Comparison of ENCODE assay signal across 29 cellular contexts in the genomic region with DNA sequence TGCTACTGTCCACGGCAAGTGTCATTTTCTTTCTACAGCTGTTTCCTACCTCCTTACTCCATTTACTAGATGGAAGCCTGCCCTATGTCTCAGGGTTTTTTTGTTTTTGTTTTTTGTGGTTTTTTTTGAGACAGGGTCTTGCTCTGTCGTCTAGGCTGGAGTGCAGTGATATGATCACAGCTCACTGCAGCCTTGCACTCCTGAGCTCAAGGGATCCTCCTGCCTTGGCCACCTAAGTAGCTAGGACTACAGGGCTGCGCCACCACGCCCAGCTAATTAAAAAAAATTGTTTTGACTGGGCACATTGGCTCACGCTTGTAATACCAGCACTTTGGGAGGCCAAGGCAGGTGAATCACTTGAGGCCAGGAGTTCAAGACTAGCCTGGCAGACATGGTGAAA.
"Had no signal": no experiment of that assay in that cellular context is flagged by ENCODE, and none has a peak within 500 bp of the region (broad histone marks: within the 10 kb centered on the region; RNA-seq: fewer than 3 reads in every experiment).

No MANE protein-coding gene starts in this region.

- H3K36me3 Mint-ChIP-seq: memory B cell; mesothelial cell of epicardium; naive B cell; natural killer cell treated with Interleukin-12 subunit alpha and Interleukin-12 subunit beta and Interleukin-15 and Interleukin-18, amount 100 ng/mL, for 72 hours had no signal

- H3K9me3 Mint-ChIP-seq: memory B cell; natural killer cell treated with Interleukin-12 subunit alpha and Interleukin-12 subunit beta and Interleukin-15 and Interleukin-18, amount 100 ng/mL, for 72 hours; stimulated activated naive CD8-positive, alpha-beta T cell treated with anti-CD3 and anti-CD28 coated beads, Interleukin-15, amount 100 ng/mL, for 72 hours had no signal

- H3K4me3 ChIP-seq: esophagus muscularis mucosa, gastroesophageal sphincter, heart left ventricle, hepatocyte, lung, mucosa of descending colon, prostate gland, right atrium auricular region, smooth muscle cell, suprapubic skin, transverse colon, upper lobe of right lung, vagina had no signal

- H2AFZ ChIP-seq: hepatocyte had no signal

- H3K9me3 ChIP-seq: gastroesophageal sphincter, mucosa of descending colon, prostate gland, right atrium auricular region, suprapubic skin, transverse colon, upper lobe of right lung, vagina had no signal

- H3K79me2 ChIP-seq: hepatocyte had no signal

- H3K4me3 Mint-ChIP-seq: memory B cell; mesothelial cell of epicardium; naive B cell; natural killer cell treated with Interleukin-12 subunit alpha and Interleukin-12 subunit beta and Interleukin-15 and Interleukin-18, amount 100 ng/mL, for 72 hours; neural crest cell; stimulated activated naive CD8-positive, alpha-beta T cell treated with anti-CD3 and anti-CD28 coated beads, Interleukin-15, amount 100 ng/mL, for 72 hours had no signal

- H3K4me1 Mint-ChIP-seq: mesothelial cell of epicardium; neural crest cell; stimulated activated naive CD8-positive, alpha-beta T cell treated with anti-CD3 and anti-CD28 coated beads, Interleukin-15, amount 100 ng/mL, for 72 hours had no signal

- H3K27ac ChIP-seq: esophagus muscularis mucosa, foreskin keratinocyte, gastroesophageal sphincter, heart left ventricle, hepatocyte, prostate gland, right atrium auricular region, suprapubic skin, transverse colon, upper lobe of right lung, vagina had no signal

- ATAC-seq: foreskin keratinocyte; gastroesophageal sphincter; heart left ventricle; left lobe of liver; mucosa of descending colon; natural killer cell treated with Interleukin-12 subunit alpha and Interleukin-12 subunit beta and Interleukin-15 and Interleukin-18, amount 100 ng/mL, for 72 hours; sciatic nerve; stimulated activated naive CD8-positive, alpha-beta T cell treated with anti-CD3 and anti-CD28 coated beads, Interleukin-15, amount 100 ng/mL, for 72 hours; upper lobe of right lung had no signal

- H3K27ac Mint-ChIP-seq: memory B cell; mesothelial cell of epicardium; natural killer cell treated with Interleukin-12 subunit alpha and Interleukin-12 subunit beta and Interleukin-15 and Interleukin-18, amount 100 ng/mL, for 72 hours had no signal

- H3K27me3 ChIP-seq: esophagus muscularis mucosa, foreskin keratinocyte, gastroesophageal sphincter, heart left ventricle, hepatocyte, right atrium auricular region, suprapubic skin, transverse colon, upper lobe of right lung, vagina had no signal

- H3K4me2 ChIP-seq: hepatocyte, smooth muscle cell had no signal

- H3K36me3 ChIP-seq: esophagus muscularis mucosa, gastroesophageal sphincter, heart left ventricle, prostate gland, right atrium auricular region, suprapubic skin, transverse colon, upper lobe of right lung, vagina had no signal

- DNase-seq: effector memory CD4-positive, alpha-beta T cell; foreskin keratinocyte; heart left ventricle; kidney; mucosa of descending colon; naive B cell; stimulated activated CD4-positive, alpha-beta T cell treated with anti-CD3 and anti-CD28 coated beads, Interleukin-12 subunit alpha, Interleukin-12 subunit beta, amount 100 ng/mL, for 4 hours; stimulated activated CD4-positive, alpha-beta T cell treated with anti-CD3 and anti-CD28 coated beads, Interleukin-1b, Interleukin-23, amount 100 ng/mL, for 48 hours; stimulated activated CD4-positive, alpha-beta T cell treated with anti-CD3 and anti-CD28 coated beads, Interleukin-4, amount 100 ng/mL, for 1 hour; stimulated activated CD8-positive, alpha-beta memory T cell treated with anti-CD3 and anti-CD28 coated beads, Interleukin-4, amount 100 ng/mL, for 48 hours; stimulated activated naive CD4-positive, alpha-beta T cell; stimulated activated naive CD8-positive, alpha-beta T cell treated with anti-CD3 and anti-CD28 coated beads, Interleukin-15, amount 100 ng/mL, for 72 hours; transverse colon; upper lobe of right lung had no signal

- H3K4me1 ChIP-seq: esophagus muscularis mucosa, foreskin keratinocyte, gastroesophageal sphincter, heart left ventricle, prostate gland, right atrium auricular region, suprapubic skin, transverse colon, upper lobe of right lung, vagina had no signal

- H3K27me3 Mint-ChIP-seq: memory B cell; naive B cell; natural killer cell treated with Interleukin-12 subunit alpha and Interleukin-12 subunit beta and Interleukin-15 and Interleukin-18, amount 100 ng/mL, for 72 hours; stimulated activated naive CD8-positive, alpha-beta T cell treated with anti-CD3 and anti-CD28 coated beads, Interleukin-15, amount 100 ng/mL, for 72 hours had no signal
